18 cellular contexts compared by ENCODE assay signal in genomic region chr4:7978907-7979651, GRCh38. TPM values are rescaled to one million over a fixed set of nuclear protein-coding genes. Genes with fewer than 3 reads are reported as not detected.
DNase-seq lines count a peak whose midpoint lies in the region; ATAC-seq and TF ChIP-seq lines count a peak whose summit lies in the region.
"Had no signal": no experiment of that assay in that cellular context is flagged by ENCODE, and none has a peak within 500 bp of the region (broad histone marks: within the 10 kb centered on the region; RNA-seq: fewer than 3 reads in every experiment).

No MANE protein-coding gene starts in this region.

- ATAC-seq in Right ventricle myocardium inferior = no peak
- ATAC-seq: CD8-positive, alpha-beta T cell had no signal

- H3K9ac ChIP-seq in colonic mucosa (ENCODE audit: low read depth in 2 of 2, low read length in 2 of 2) = peak overlapping the region; percentile 60 to 82
- H3K9ac ChIP-seq in mucosa of rectum (ENCODE audit: low read depth in 1 of 2, low read length in 2 of 2) = peak overlapping the region; percentile 63 to 70

- no peaks in the 10 kb centered on the region for H3K27me3 Mint-ChIP-seq in type B pancreatic cell
- H3K27me3 Mint-ChIP-seq: activated CD4-positive, alpha-beta T cell treated with anti-CD3 and anti-CD28 coated beads, Interleukin-2, amount 10 ng/mL, durations not matched to agents 24 days and 14 days; activated T-cell treated with anti-CD3 and anti-CD28 coated beads, Interleukin-2, amount 50 U/mL, for 24 hours had no signal

- DNase-seq in Right ventricle myocardium inferior (ENCODE audit: missing footprints) = peak; percentile 58
- no peak for DNase-seq in right atrium auricular region (ENCODE audit: low spot score)
- no peak for DNase-seq in colonic mucosa
- DNase-seq in type B pancreatic cell (ENCODE audit: extremely low spot score, unreplicated experiment) = no peak
- DNase-seq in substantia nigra (lab: John Stamatoyannopoulos, UW) = no peak
- DNase-seq in OCI-M2 (lab: John Stamatoyannopoulos, UW; ENCODE audit: unreplicated experiment) = no peak
- no peak for DNase-seq in activated T-cell treated with anti-CD3 and anti-CD28 coated beads, Interleukin-2, amount 50 U/mL, for 48 hours
- DNase-seq: activated CD4-positive, alpha-beta T cell treated with anti-CD3 and anti-CD28 coated beads, Interleukin-2, amount 10 ng/mL, durations not matched to agents 24 days and 14 days; activated T-cell treated with anti-CD3 and anti-CD28 coated beads, Interleukin-2, amount 50 U/mL, for 24 hours; CD8-positive, alpha-beta T cell; GDM1; KG1; stimulated activated CD4-positive, alpha-beta T cell treated with anti-CD3 and anti-CD28 coated beads, Interleukin-2, amount 100 ng/mL, for 48 hours; T-helper 9 cell had no signal

- H3K9me3 ChIP-seq in right atrium auricular region (no peaks in the 10 kb centered on the region), colonic mucosa (no peaks in the 10 kb centered on the region), mucosa of rectum (ENCODE audit: control insufficient read depth in 2 of 2, low read length in 2 of 2) (no peaks in the 10 kb centered on the region)
- H3K9me3 ChIP-seq: esophagus muscularis mucosa had no signal

- H3K4me1 Mint-ChIP-seq in type B pancreatic cell (ENCODE audit: unreplicated experiment) = peaks cover 12% of the 10 kb centered on the region
- H3K4me1 Mint-ChIP-seq: memory B cell had no signal

- peak overlapping the region; percentile 76 for H3K27ac Mint-ChIP-seq in type B pancreatic cell
- H3K27ac Mint-ChIP-seq: activated CD4-positive, alpha-beta T cell treated with anti-CD3 and anti-CD28 coated beads, Interleukin-2, amount 10 ng/mL, durations not matched to agents 24 days and 14 days; activated T-cell treated with anti-CD3 and anti-CD28 coated beads, Interleukin-2, amount 50 U/mL, for 24 hours; CD8-positive, alpha-beta T cell; memory B cell; stimulated activated memory B cell treated with anti-CD40 and anti-IgM and Interleukin-4, amounts not matched to agents 10 μg/mL and 1 μg/mL and 100 μg/mL, for 72 hours had no signal

- peak overlapping the region; percentile 50 for H3K4me3 Mint-ChIP-seq in type B pancreatic cell
- H3K4me3 Mint-ChIP-seq: activated CD4-positive, alpha-beta T cell treated with anti-CD3 and anti-CD28 coated beads, Interleukin-2, amount 10 ng/mL, durations not matched to agents 24 days and 14 days; activated T-cell treated with anti-CD3 and anti-CD28 coated beads, Interleukin-2, amount 50 U/mL, for 24 hours; CD8-positive, alpha-beta T cell; memory B cell; stimulated activated memory B cell treated with anti-CD40 and anti-IgM and Interleukin-4, amounts not matched to agents 10 μg/mL and 1 μg/mL and 100 μg/mL, for 72 hours had no signal

- H3K36me3 Mint-ChIP-seq in type B pancreatic cell = no peaks in the 10 kb centered on the region
- H3K36me3 Mint-ChIP-seq: CD8-positive, alpha-beta T cell; memory B cell had no signal

- H3K9me3 Mint-ChIP-seq in type B pancreatic cell = no peaks in the 10 kb centered on the region
- H3K9me3 Mint-ChIP-seq: activated CD4-positive, alpha-beta T cell treated with anti-CD3 and anti-CD28 coated beads, Interleukin-2, amount 10 ng/mL, durations not matched to agents 24 days and 14 days; activated T-cell treated with anti-CD3 and anti-CD28 coated beads, Interleukin-2, amount 50 U/mL, for 24 hours; CD8-positive, alpha-beta T cell; memory B cell had no signal

- H3K27ac ChIP-seq in right atrium auricular region (peak overlapping the region in 1 of 2 donors; percentile 3), colonic mucosa (peak overlapping the region; percentile 88), mucosa of rectum (ENCODE audit: low read depth in 2 of 2, low read length in 2 of 2) (peak overlapping the region; percentile 93 to 97), substantia nigra (ENCODE audit: low read depth, low read length, poor library complexity, severe bottlenecking) (no peak overlapping the region)

- H3K36me3 ChIP-seq in right atrium auricular region (no peaks in the 10 kb centered on the region), colonic mucosa (no peaks in the 10 kb centered on the region), mucosa of rectum (ENCODE audit: control insufficient read depth in 2 of 2, insufficient read depth in 2 of 2, low read length in 2 of 2) (no peaks in the 10 kb centered on the region)
- H3K36me3 ChIP-seq: esophagus muscularis mucosa had no signal

- TF ChIP-seq CTCF in right atrium auricular region (IDR thresholded peaks at IDR 0.05) (no peak), colonic mucosa (IDR thresholded peaks at IDR 0.05) (no peak), type B pancreatic cell (conservative IDR thresholded peaks at IDR 0.05) (no peak)

- H3K4me1 ChIP-seq in right atrium auricular region = peaks cover 0 to 15% of the 10 kb centered on the region in 2 donors
- peaks cover 17% of the 10 kb centered on the region for H3K4me1 ChIP-seq in colonic mucosa
- peaks cover 40 to 63% of the 10 kb centered on the region in 2 donors for H3K4me1 ChIP-seq in mucosa of rectum (ENCODE audit: control insufficient read depth in 2 of 2, insufficient read depth in 2 of 2, low read length in 2 of 2)

- H3K4me3 ChIP-seq in right atrium auricular region (no peak overlapping the region), colonic mucosa (no peak overlapping the region), mucosa of rectum (ENCODE audit: low read length in 2 of 2) (peak overlapping the region; percentile 25 to 54)
- H3K4me3 ChIP-seq: esophagus muscularis mucosa had no signal

- H3K27me3 ChIP-seq in right atrium auricular region (no peaks in the 10 kb centered on the region), colonic mucosa (no peaks in the 10 kb centered on the region), mucosa of rectum (ENCODE audit: control insufficient read depth in 2 of 2, insufficient read depth in 2 of 2, low read length in 2 of 2) (no peaks in the 10 kb centered on the region)
- H3K27me3 ChIP-seq: esophagus muscularis mucosa had no signal

- intact Hi-C loops in Right ventricle myocardium inferior (cut with DNase I) (no loop called here), colonic mucosa (cut with DNase I) (no loop called here)

RNA-seq across cellular contexts. Expression of gene AFAP1, which starts 39.4 kb away (rescaled TPM):
- total RNA-seq in Right ventricle myocardium inferior (8.0 TPM), right atrium auricular region (10 to 100 TPM; 16.2 to 27.2 TPM), colonic mucosa (10 to 100 TPM; 29.7 to 43.9 TPM), type B pancreatic cell (ENCODE audit: low replicate concordance) (36.6 and 37.2 TPM in 2 replicates)

Comparison
In these comparisons a context has a peak if more than half of its experiments do, and no peak if none do; other contexts are left out.
1. H3K4me3 ChIP-seq: peak in mucosa of rectum (2 of 2); none in right atrium auricular region (0 of 2) and colonic mucosa (single experiment).